14 cellular contexts compared by ENCODE assay signal in genomic region chr9:35834260-35835215, GRCh38. TPM values are rescaled to one million over a fixed set of nuclear protein-coding genes. Genes with fewer than 3 reads are reported as not detected.
DNase-seq lines count a peak whose midpoint lies in the region; ATAC-seq, FAIRE-seq and TF ChIP-seq lines count a peak whose summit lies in the region.
"Had no signal": no experiment of that assay in that cellular context is flagged by ENCODE, and none has a peak within 500 bp of the region (broad histone marks: within the 10 kb centered on the region; RNA-seq: fewer than 3 reads in every experiment).

No MANE protein-coding gene starts in this region.

- TF ChIP-seq RAD21 in HepG2 (CRISPR knock-in tag; IDR thresholded peaks at IDR 0.05), result no peak

- H3K4me3 Mint-ChIP-seq in naive thymus-derived CD8-positive, alpha-beta T cell, result no peak overlapping the region
- no peak overlapping the region for H3K4me3 Mint-ChIP-seq in T-cell

- H3K9me3 ChIP-seq in HepG2 (ENCODE audit: low read length) (no peaks in the 10 kb centered on the region), stomach (no peaks in the 10 kb centered on the region)
- H3K9me3 ChIP-seq: ovary had no signal

- peak overlapping the region; percentile 47 for H3K4me2 ChIP-seq in HepG2 (ENCODE audit: low read depth, low read length)

- WGBS in HepG2 (ENCODE audit: low lambda C conversion rate), result 55% methylated on average over 12 of the region's 14 CpGs
- 56 to 68% (median 64%) methylated on average over 14 of the region's 14 CpGs for WGBS in stomach, 5 donors

- peak overlapping the region; percentile 43 for H3K27ac ChIP-seq in HepG2 (ENCODE audit: extremely low read length, insufficient read depth, low read length)
- peak overlapping the region; percentile 74 to 93 (median 83) for H3K27ac ChIP-seq in stomach
- H3K27ac ChIP-seq: brain microvascular endothelial cell, foreskin keratinocyte, ovary had no signal

- peak; percentile 57 for FAIRE-seq in HepG2 (lab: Jason Lieb, UNC)

- DNase-seq in GM12865 (ENCODE audit: low read depth) (peak; percentile 48), RPMI8226 (peak; percentile 52), HepG2 (ENCODE audit: low spot score) (peak; percentile 37), stomach (no peak), T-cell (no peak)
- DNase-seq in naive thymus-derived CD8-positive, alpha-beta T cell, result no peak
- DNase-seq: activated naive CD4-positive, alpha-beta T cell; brain microvascular endothelial cell; ovary; stimulated activated CD4-positive, alpha-beta T cell treated with anti-CD3 and anti-CD28 coated beads, Interleukin-12 subunit alpha, Interleukin-12 subunit beta, amount 100 ng/mL, for 4 hours had no signal

- H3K4me1 ChIP-seq in HepG2 (ENCODE audit: insufficient read depth, low read length) (peaks cover 60% of the 10 kb centered on the region), stomach (peaks cover 41 to 69% (median 65%) of the 10 kb centered on the region in 4 donors)
- H3K4me1 ChIP-seq: foreskin keratinocyte had no signal

- POLR2A ChIA-PET in HepG2 (lab: Yijun Ruan, JAX), result interaction anchor here (2.3 kb wide), 1 partner anchor 20 kb away, joined by 9 read pairs; the partner anchor contains the start of gene HINT2
- POLR2A ChIA-PET in naive thymus-derived CD8-positive, alpha-beta T cell (lab: Charles Lee), result interaction anchor here (0.7 kb wide), 1 partner anchor 86 kb away, joined by 4 read pairs; no protein-coding TSS in a partner anchor
- POLR2A ChIA-PET in T-cell (lab: Charles Lee), result interaction anchor here in 1 of 2 donors (0.7 kb wide), 1 partner anchor 1757 kb away, joined by 7 read pairs; no protein-coding TSS in a partner anchor

- H3K4me3 ChIP-seq in GM12865 (ENCODE audit: low read depth, low read length), result no peak overlapping the region
- H3K4me3 ChIP-seq in HepG2 (replicated peaks in 1 of 3; ENCODE audit: insufficient read depth in 1 of 3, low read depth in 2 of 3, low read length in 3 of 3), result no peak overlapping the region; a peak in 1 of 6 replicates
- no peak overlapping the region for H3K4me3 ChIP-seq in stomach
- H3K4me3 ChIP-seq: ovary had no signal

- H4K20me1 ChIP-seq in HepG2 (ENCODE audit: insufficient read depth, low read length), result no peaks in the 10 kb centered on the region

- H3K36me3 Mint-ChIP-seq in naive thymus-derived CD8-positive, alpha-beta T cell, result no peaks in the 10 kb centered on the region
- no peaks in the 10 kb centered on the region for H3K36me3 Mint-ChIP-seq in T-cell

- no TSS peak for BruUV-seq in HepG2 (replicated peaks; lab: Mats Ljungman, UMichigan)

- in situ Hi-C loops in HepG2 (cut with HindIII; ENCODE audit: extremely low pct_ligation_motif_present, low pct_unique_long_range_greater_than_20kb), result no loop called here

- H3K27ac Mint-ChIP-seq in naive thymus-derived CD8-positive, alpha-beta T cell, result peak overlapping the region in 5 of 10 donors; percentile 30 to 68 (median 57)
- peak overlapping the region in 1 of 2 donors; percentile 3 for H3K27ac Mint-ChIP-seq in T-cell

- no peaks in the 10 kb centered on the region for H3K27me3 Mint-ChIP-seq in naive thymus-derived CD8-positive, alpha-beta T cell
- no peaks in the 10 kb centered on the region for H3K27me3 Mint-ChIP-seq in T-cell
- H3K27me3 Mint-ChIP-seq: CD4-positive, CD25-positive, alpha-beta regulatory T cell had no signal

- H3K4me1 Mint-ChIP-seq in naive thymus-derived CD8-positive, alpha-beta T cell, result peaks cover 23 to 41% (median 30%) of the 10 kb centered on the region in 4 donors
- peaks cover 22 to 29% (median 27%) of the 10 kb centered on the region in 3 donors for H3K4me1 Mint-ChIP-seq in T-cell

- TF ChIP-seq POLR2A in HepG2 (IDR thresholded peaks at IDR 0.05; ENCODE audit: insufficient read depth in 1 of 2, low read depth in 2 of 2, low read length in 2 of 2) (no peak), stomach (IDR thresholded peaks at IDR 0.05) (no peak)

- intact Hi-C loops in HepG2 (cut with micrococcal nuclease; ENCODE audit: unreplicated experiment) (no loop called here), stomach (cut with DNase I; ENCODE audit: low total_unique reads) (no loop called here)

- H2AFZ ChIP-seq in HepG2 (ENCODE audit: low read length), result no peak overlapping the region

- no peak overlapping the region for H3K9ac ChIP-seq in HepG2 (ENCODE audit: insufficient read depth, low read depth, low read length)

- H3K9me3 Mint-ChIP-seq in naive thymus-derived CD8-positive, alpha-beta T cell, result no peaks in the 10 kb centered on the region
- no peaks in the 10 kb centered on the region for H3K9me3 Mint-ChIP-seq in T-cell
- H3K9me3 Mint-ChIP-seq: CD4-positive, CD25-positive, alpha-beta regulatory T cell had no signal

- H3K79me2 ChIP-seq in HepG2 (ENCODE audit: insufficient read depth, low read length), result no peaks in the 10 kb centered on the region

- no peaks in the 10 kb centered on the region for H3K36me3 ChIP-seq in HepG2 (replicated peaks in 1 of 2; ENCODE audit: control insufficient read depth in 1 of 2, insufficient read depth in 2 of 2, low read length in 2 of 2)
- peaks cover 0 to 6% (median 2%) of the 10 kb centered on the region in 4 donors for H3K36me3 ChIP-seq in stomach
- H3K36me3 ChIP-seq: brain microvascular endothelial cell, ovary had no signal

- H3K27me3 ChIP-seq in HepG2 (ENCODE audit: control insufficient read depth in 1 of 2, insufficient read depth in 2 of 2, low read length in 2 of 2) (no peaks in the 10 kb centered on the region; a peak in 1 of 5 replicates), stomach (peaks cover 0 to 2% (median 0%) of the 10 kb centered on the region in 3 donors)
- H3K27me3 ChIP-seq: brain microvascular endothelial cell, ovary had no signal

- TF ChIP-seq CTCF in GM12865 (IDR thresholded peaks at IDR 0.05; ENCODE audit: insufficient read depth, low read depth, low read length, missing control alignments) (no peak), HepG2 (CRISPR knock-in tag; IDR thresholded peaks at IDR 0.05) (no peak), stomach (IDR thresholded peaks at IDR 0.05) (no peak)

- CTCF ChIA-PET in HepG2 (lab: Yijun Ruan, JAX; ENCODE audit: low intra/inter-chr PET ratio, low total read pairs), result no interaction called here
- CTCF ChIA-PET in T-cell (lab: Charles Lee), result interaction anchor here (0.9 to 1.4 kb wide), 4 partner anchors 8 to 46 kb away, joined by 3 read pairs; no protein-coding TSS in a partner anchor

- TF ChIP-seq EP300 in HepG2 (IDR thresholded peaks at IDR 0.05; ENCODE audit: low read depth in 2 of 2, low read length in 2 of 2), result 0 out of 4 replicates have a peak, but pooled peaks of 1 of the 2 experiments have one; percentile 34
- TF ChIP-seq EP300 in HepG2 (CRISPR knock-in tag; IDR thresholded peaks at IDR 0.05; ENCODE audit: borderline replicate concordance), result peak; percentile 12; the same call in 1 of the 2 replicates
- TF ChIP-seq EP300 in stomach (IDR thresholded peaks at IDR 0.05), result no peak

- ATAC-seq in HepG2 (peak; percentile 38), HG02798 (IDR thresholded peaks at IDR 0.05; ENCODE audit: poor library complexity, unreplicated experiment) (no peak), T-cell (replicated peaks in 1 of 4) (no peak)
- no peak for ATAC-seq in naive thymus-derived CD8-positive, alpha-beta T cell

RNA-seq across cellular contexts. Expression of gene TMEM8B, which starts 5.5 kb away (rescaled TPM):
- total RNA-seq in HepG2 (2016; rRNA removed; fragmentation: Illumina TruSeq; extraction: Trizol) (1.5 and 2.1 TPM in 2 replicates), stomach (10 to 100 TPM in 3 of 5 donors, 1 to 10 TPM in 2; 4.6 to 81.4 (median 11.6) TPM), T-cell (10 to 100 TPM in 2 of 5 donors, 1 to 10 TPM in 3; 6.5 to 11.9 (median 7.3) TPM)
- 1.6 TPM in 2 replicates for total RNA-seq in HepG2 (2016; cell fraction: cytosol; rRNA removed; fragmentation: Illumina TruSeq; extraction: Trizol; ENCODE audit: low read depth)
- total RNA-seq in HepG2 (2016; cell fraction: insoluble cytoplasmic fraction; rRNA removed; fragmentation: Illumina TruSeq; extraction: Trizol), result 0.91 and 1.5 TPM in 2 replicates
- 2.0 and 2.1 TPM in 2 replicates for total RNA-seq in HepG2 (2016; cell fraction: membrane; rRNA removed; fragmentation: Illumina TruSeq; extraction: Trizol)
- 2.3 and 3.3 TPM in 2 replicates for total RNA-seq in HepG2 (2016; cell fraction: nucleus; rRNA removed; fragmentation: Illumina TruSeq; extraction: Trizol)
- polyA plus RNA-seq in HepG2 (2011; rRNA removed) (2.7 and 3.9 TPM in 2 replicates), stomach (1 to 10 TPM; 7.0 to 9.2 (median 7.0) TPM)
- polyA plus RNA-seq in HepG2 (2011; cell fraction: cytosol; rRNA removed), result 2.2 and 3.1 TPM in 2 replicates
- 9.3 and 11.8 TPM in 2 replicates for polyA plus RNA-seq in HepG2 (2011; cell fraction: nucleus; rRNA removed)
- 5.9 and 6.5 TPM in 2 replicates for polyA plus RNA-seq in HepG2 (2012)
- polyA plus RNA-seq in HepG2 (2016; cell fraction: cytosol; fragmentation: Illumina TruSeq; extraction: Trizol; ENCODE audit: low read depth), result 2.5 and 2.9 TPM in 2 replicates
- polyA plus RNA-seq in HepG2 (2016; cell fraction: insoluble cytoplasmic fraction; fragmentation: Illumina TruSeq; extraction: Trizol; ENCODE audit: low read depth), result 2.5 and 3.9 TPM in 2 replicates
- polyA plus RNA-seq in HepG2 (2016; cell fraction: membrane; fragmentation: Illumina TruSeq; extraction: Trizol; ENCODE audit: low read depth), result 4.6 and 5.4 TPM in 2 replicates
- polyA plus RNA-seq in HepG2 (2016; cell fraction: nucleus; fragmentation: Illumina TruSeq; extraction: Trizol; ENCODE audit: insufficient read depth, low read depth), result 4.5 and 5.5 TPM in 2 replicates
- 2.5 and 7.0 TPM in 2 replicates for polyA minus RNA-seq in HepG2 (2011; rRNA and poly(A)+ RNA removed; ENCODE audit: low replicate concordance)
- 1.8 and 2.8 TPM in 2 replicates for polyA minus RNA-seq in HepG2 (2011; cell fraction: cytosol; rRNA and poly(A)+ RNA removed)
- polyA minus RNA-seq in HepG2 (2011; cell fraction: nucleus; rRNA and poly(A)+ RNA removed), result 5.0 and 5.8 TPM in 2 replicates
- total RNA-seq in naive thymus-derived CD8-positive, alpha-beta T cell, result 10 to 100 TPM in 1 of 2 experiments, 1 to 10 TPM in 1; 8.8 to 10.2 TPM
- polyA plus RNA-seq in naive thymus-derived CD8-positive, alpha-beta T cell, result 1 to 10 TPM; 1.5 to 2.4 (median 2.1) TPM

RNA-seq across cellular contexts. Expression of gene FAM221B, which starts 6.0 kb away (rescaled TPM):
- total RNA-seq in HepG2 (2016; rRNA removed; fragmentation: Illumina TruSeq; extraction: Trizol) (not detected in 2 replicates), stomach (not detected), T-cell (not detected)
- total RNA-seq in HepG2 (2016; cell fraction: cytosol; rRNA removed; fragmentation: Illumina TruSeq; extraction: Trizol; ENCODE audit: low read depth), result not detected in 2 replicates
- total RNA-seq in HepG2 (2016; cell fraction: insoluble cytoplasmic fraction; rRNA removed; fragmentation: Illumina TruSeq; extraction: Trizol), result not detected in 2 replicates
- total RNA-seq in HepG2 (2016; cell fraction: membrane; rRNA removed; fragmentation: Illumina TruSeq; extraction: Trizol), result not detected in 2 replicates
- not detected in 2 replicates for total RNA-seq in HepG2 (2016; cell fraction: nucleus; rRNA removed; fragmentation: Illumina TruSeq; extraction: Trizol)
- polyA plus RNA-seq in HepG2 (2011; rRNA removed) (not detected in 2 replicates), stomach (under 1 TPM in 1 of 3 donors, not detected in 2; 0.10 TPM)
- not detected in 2 replicates for polyA plus RNA-seq in HepG2 (2011; cell fraction: cytosol; rRNA removed)
- not detected in 2 replicates for polyA plus RNA-seq in HepG2 (2011; cell fraction: nucleus; rRNA removed)
- polyA plus RNA-seq in HepG2 (2012), result 0.11 and 0.15 TPM in 2 replicates
- polyA plus RNA-seq in HepG2 (2016; cell fraction: cytosol; fragmentation: Illumina TruSeq; extraction: Trizol; ENCODE audit: low read depth), result not detected in 2 replicates
- not detected in 2 replicates for polyA plus RNA-seq in HepG2 (2016; cell fraction: insoluble cytoplasmic fraction; fragmentation: Illumina TruSeq; extraction: Trizol; ENCODE audit: low read depth)
- polyA plus RNA-seq in HepG2 (2016; cell fraction: membrane; fragmentation: Illumina TruSeq; extraction: Trizol; ENCODE audit: low read depth), result not detected in 2 replicates
- polyA plus RNA-seq in HepG2 (2016; cell fraction: nucleus; fragmentation: Illumina TruSeq; extraction: Trizol; ENCODE audit: insufficient read depth, low read depth), result not detected in 2 replicates
- not detected in 2 replicates for polyA minus RNA-seq in HepG2 (2011; rRNA and poly(A)+ RNA removed; ENCODE audit: low replicate concordance)
- not detected in 2 replicates for polyA minus RNA-seq in HepG2 (2011; cell fraction: cytosol; rRNA and poly(A)+ RNA removed)
- polyA minus RNA-seq in HepG2 (2011; cell fraction: nucleus; rRNA and poly(A)+ RNA removed), result not detected in 2 replicates
- total RNA-seq in naive thymus-derived CD8-positive, alpha-beta T cell, result not detected
- not detected for polyA plus RNA-seq in naive thymus-derived CD8-positive, alpha-beta T cell
- total RNA-seq: CD4-positive, CD25-positive, alpha-beta regulatory T cell; foreskin keratinocyte; ovary; temporal lobe had no signal
- polyA plus RNA-seq: foreskin keratinocyte, ovary had no signal

RNA-seq across cellular contexts. Expression of gene HINT2, which starts 19.7 kb away (rescaled TPM):
- total RNA-seq in HepG2 (2016; rRNA removed; fragmentation: Illumina TruSeq; extraction: Trizol), result 51.4 and 56.2 TPM in 2 replicates
- 34.3 and 49.7 TPM in 2 replicates for total RNA-seq in HepG2 (2016; cell fraction: cytosol; rRNA removed; fragmentation: Illumina TruSeq; extraction: Trizol; ENCODE audit: low read depth)
- 51.7 and 55.6 TPM in 2 replicates for total RNA-seq in HepG2 (2016; cell fraction: insoluble cytoplasmic fraction; rRNA removed; fragmentation: Illumina TruSeq; extraction: Trizol)
- 40.2 and 44.8 TPM in 2 replicates for total RNA-seq in HepG2 (2016; cell fraction: membrane; rRNA removed; fragmentation: Illumina TruSeq; extraction: Trizol)
- total RNA-seq in HepG2 (2016; cell fraction: nucleus; rRNA removed; fragmentation: Illumina TruSeq; extraction: Trizol), result 24.8 and 29.5 TPM in 2 replicates
- polyA plus RNA-seq in HepG2 (2011; rRNA removed), result 37.9 and 41.5 TPM in 2 replicates
- 37.0 and 40.4 TPM in 2 replicates for polyA plus RNA-seq in HepG2 (2011; cell fraction: cytosol; rRNA removed)
- polyA plus RNA-seq in HepG2 (2011; cell fraction: nucleus; rRNA removed), result 33.1 and 38.4 TPM in 2 replicates
- 39.7 and 44.2 TPM in 2 replicates for polyA plus RNA-seq in HepG2 (2012)
- 37.5 and 48.1 TPM in 2 replicates for polyA plus RNA-seq in HepG2 (2016; cell fraction: cytosol; fragmentation: Illumina TruSeq; extraction: Trizol; ENCODE audit: low read depth)
- 53.1 and 56.8 TPM in 2 replicates for polyA plus RNA-seq in HepG2 (2016; cell fraction: insoluble cytoplasmic fraction; fragmentation: Illumina TruSeq; extraction: Trizol; ENCODE audit: low read depth)
- polyA plus RNA-seq in HepG2 (2016; cell fraction: membrane; fragmentation: Illumina TruSeq; extraction: Trizol; ENCODE audit: low read depth), result 35.4 and 38.9 TPM in 2 replicates
- 39.8 and 44.2 TPM in 2 replicates for polyA plus RNA-seq in HepG2 (2016; cell fraction: nucleus; fragmentation: Illumina TruSeq; extraction: Trizol; ENCODE audit: insufficient read depth, low read depth)
- polyA minus RNA-seq in HepG2 (2011; rRNA and poly(A)+ RNA removed; ENCODE audit: low replicate concordance), result 10.5 and 17.0 TPM in 2 replicates
- polyA minus RNA-seq in HepG2 (2011; cell fraction: cytosol; rRNA and poly(A)+ RNA removed), result 6.2 TPM in 2 replicates
- polyA minus RNA-seq in HepG2 (2011; cell fraction: nucleus; rRNA and poly(A)+ RNA removed), result 9.4 and 13.8 TPM in 2 replicates
- total RNA-seq in stomach, result 10 to 100 TPM in 4 of 5 donors, 1 to 10 TPM in 1; 8.4 to 22.7 (median 17.9) TPM
- polyA plus RNA-seq in stomach, result 100 to 1,000 TPM in 2 of 3 donors, 10 to 100 TPM in 1; 98.1 to 131 (median 118) TPM
- total RNA-seq in naive thymus-derived CD8-positive, alpha-beta T cell, result 10 to 100 TPM; 25.4 to 27.9 TPM
- 10 to 100 TPM; 73.0 to 87.9 (median 78.5) TPM for polyA plus RNA-seq in naive thymus-derived CD8-positive, alpha-beta T cell
- 10 to 100 TPM; 15.4 to 30.3 (median 28.5) TPM for total RNA-seq in T-cell

RNA-seq across cellular contexts. Expression of gene SPAG8, which starts 22.5 kb away (rescaled TPM):
- total RNA-seq in HepG2 (2016; rRNA removed; fragmentation: Illumina TruSeq; extraction: Trizol) (0.27 TPM in 1 of 2 replicates, not detected in the other), stomach (1 to 10 TPM in 2 of 5 donors, not detected in 3; 1.7 to 2.7 TPM), T-cell (1 to 10 TPM; 2.8 to 7.1 (median 3.8) TPM)
- 0.18 TPM in 1 of 2 replicates, not detected in the other for total RNA-seq in HepG2 (2016; cell fraction: cytosol; rRNA removed; fragmentation: Illumina TruSeq; extraction: Trizol; ENCODE audit: low read depth)
- 0.16 and 0.37 TPM in 2 replicates for total RNA-seq in HepG2 (2016; cell fraction: insoluble cytoplasmic fraction; rRNA removed; fragmentation: Illumina TruSeq; extraction: Trizol)
- total RNA-seq in HepG2 (2016; cell fraction: membrane; rRNA removed; fragmentation: Illumina TruSeq; extraction: Trizol), result 0.10 and 0.22 TPM in 2 replicates
- total RNA-seq in HepG2 (2016; cell fraction: nucleus; rRNA removed; fragmentation: Illumina TruSeq; extraction: Trizol), result 1.1 and 1.2 TPM in 2 replicates
- polyA plus RNA-seq in HepG2 (2011; rRNA removed) (0.18 and 0.22 TPM in 2 replicates), stomach (1 to 10 TPM in 1 of 3 donors, under 1 TPM in 2; 0.19 to 4.1 (median 0.98) TPM)
- polyA plus RNA-seq in HepG2 (2011; cell fraction: cytosol; rRNA removed), result 0.20 TPM in 1 of 2 replicates, not detected in the other
- 1.5 and 2.4 TPM in 2 replicates for polyA plus RNA-seq in HepG2 (2011; cell fraction: nucleus; rRNA removed)
- polyA plus RNA-seq in HepG2 (2012), result 0.21 and 0.68 TPM in 2 replicates
- not detected in 2 replicates for polyA plus RNA-seq in HepG2 (2016; cell fraction: cytosol; fragmentation: Illumina TruSeq; extraction: Trizol; ENCODE audit: low read depth)
- polyA plus RNA-seq in HepG2 (2016; cell fraction: insoluble cytoplasmic fraction; fragmentation: Illumina TruSeq; extraction: Trizol; ENCODE audit: low read depth), result not detected in 2 replicates
- 0.10 TPM in 1 of 2 replicates, not detected in the other for polyA plus RNA-seq in HepG2 (2016; cell fraction: membrane; fragmentation: Illumina TruSeq; extraction: Trizol; ENCODE audit: low read depth)
- 0.81 and 1.0 TPM in 2 replicates for polyA plus RNA-seq in HepG2 (2016; cell fraction: nucleus; fragmentation: Illumina TruSeq; extraction: Trizol; ENCODE audit: insufficient read depth, low read depth)
- polyA minus RNA-seq in HepG2 (2011; rRNA and poly(A)+ RNA removed; ENCODE audit: low replicate concordance), result 0.32 and 0.37 TPM in 2 replicates
- polyA minus RNA-seq in HepG2 (2011; cell fraction: cytosol; rRNA and poly(A)+ RNA removed), result not detected in 2 replicates
- polyA minus RNA-seq in HepG2 (2011; cell fraction: nucleus; rRNA and poly(A)+ RNA removed), result 1.5 and 2.4 TPM in 2 replicates
- 1 to 10 TPM; 7.0 to 8.9 TPM for total RNA-seq in naive thymus-derived CD8-positive, alpha-beta T cell
- polyA plus RNA-seq in naive thymus-derived CD8-positive, alpha-beta T cell, result 1 to 10 TPM in 2 of 3 donors, under 1 TPM in 1; 0.17 to 2.2 (median 1.7) TPM

RNA-seq across cellular contexts. Expression of gene OR13J1, which starts 35.7 kb away (rescaled TPM):
- not detected in 2 replicates for total RNA-seq in HepG2 (2016; rRNA removed; fragmentation: Illumina TruSeq; extraction: Trizol)
- not detected in 2 replicates for total RNA-seq in HepG2 (2016; cell fraction: cytosol; rRNA removed; fragmentation: Illumina TruSeq; extraction: Trizol; ENCODE audit: low read depth)
- not detected in 2 replicates for total RNA-seq in HepG2 (2016; cell fraction: insoluble cytoplasmic fraction; rRNA removed; fragmentation: Illumina TruSeq; extraction: Trizol)
- not detected in 2 replicates for total RNA-seq in HepG2 (2016; cell fraction: membrane; rRNA removed; fragmentation: Illumina TruSeq; extraction: Trizol)
- not detected in 2 replicates for total RNA-seq in HepG2 (2016; cell fraction: nucleus; rRNA removed; fragmentation: Illumina TruSeq; extraction: Trizol)
- polyA plus RNA-seq in HepG2 (2011; rRNA removed), result not detected in 2 replicates
- polyA plus RNA-seq in HepG2 (2011; cell fraction: cytosol; rRNA removed), result not detected in 2 replicates
- polyA plus RNA-seq in HepG2 (2011; cell fraction: nucleus; rRNA removed), result not detected in 2 replicates
- polyA plus RNA-seq in HepG2 (2012), result not detected in 2 replicates
- polyA plus RNA-seq in HepG2 (2016; cell fraction: cytosol; fragmentation: Illumina TruSeq; extraction: Trizol; ENCODE audit: low read depth), result not detected in 2 replicates
- polyA plus RNA-seq in HepG2 (2016; cell fraction: insoluble cytoplasmic fraction; fragmentation: Illumina TruSeq; extraction: Trizol; ENCODE audit: low read depth), result not detected in 2 replicates
- polyA plus RNA-seq in HepG2 (2016; cell fraction: membrane; fragmentation: Illumina TruSeq; extraction: Trizol; ENCODE audit: low read depth), result not detected in 2 replicates
- polyA plus RNA-seq in HepG2 (2016; cell fraction: nucleus; fragmentation: Illumina TruSeq; extraction: Trizol; ENCODE audit: insufficient read depth, low read depth), result not detected in 2 replicates
- not detected in 2 replicates for polyA minus RNA-seq in HepG2 (2011; rRNA and poly(A)+ RNA removed; ENCODE audit: low replicate concordance)
- not detected in 2 replicates for polyA minus RNA-seq in HepG2 (2011; cell fraction: cytosol; rRNA and poly(A)+ RNA removed)
- not detected in 2 replicates for polyA minus RNA-seq in HepG2 (2011; cell fraction: nucleus; rRNA and poly(A)+ RNA removed)
- not detected for total RNA-seq in stomach
- polyA plus RNA-seq in stomach, result not detected
- not detected for total RNA-seq in naive thymus-derived CD8-positive, alpha-beta T cell
- polyA plus RNA-seq in naive thymus-derived CD8-positive, alpha-beta T cell, result not detected
- not detected for total RNA-seq in T-cell
- total RNA-seq: CD4-positive, CD25-positive, alpha-beta regulatory T cell; foreskin keratinocyte; ovary; temporal lobe had no signal
- polyA plus RNA-seq: CD4-positive, CD25-positive, alpha-beta regulatory T cell; foreskin keratinocyte; ovary had no signal

Comparison
In these comparisons a context has a peak if more than half of its experiments do, and no peak if none do; other contexts are left out.
1. DNase-seq: peak in GM12865 (single experiment), RPMI8226 (single experiment) and HepG2 (single experiment); none in stomach (single experiment), naive thymus-derived CD8-positive, alpha-beta T cell (0 of 10) and T-cell (0 of 34).